In genomic region chr9:137825324-137825991, GRCh38 we compare ENCODE assay signal across 19 cellular contexts. TPM values are rescaled to one million over a fixed set of nuclear protein-coding genes. Genes with fewer than 3 reads are reported as not detected.
DNase-seq lines count a peak whose midpoint lies in the region; ATAC-seq, FAIRE-seq and TF ChIP-seq lines count a peak whose summit lies in the region.
"Had no signal": no experiment of that assay in that cellular context is flagged by ENCODE, and none has a peak within 500 bp of the region (broad histone marks: within the 10 kb centered on the region; RNA-seq: fewer than 3 reads in every experiment).

No MANE protein-coding gene starts in this region.

- H4K20me1 ChIP-seq in SU-DHL-6 (ENCODE audit: low read depth, low read length) (no peaks in the 10 kb centered on the region), osteoblast (ENCODE audit: insufficient read depth, low read length) (peaks cover 33% of the 10 kb centered on the region)

- peak overlapping the region; percentile 11 for H3K4me2 ChIP-seq in SU-DHL-6 (ENCODE audit: low read depth, low read length, poor library complexity, severe bottlenecking)
- H3K4me2 ChIP-seq in osteoblast (ENCODE audit: insufficient read depth, low read length) = no peak overlapping the region

- H3K9me3 ChIP-seq in SU-DHL-6 (ENCODE audit: insufficient read depth, low read length) (no peaks in the 10 kb centered on the region), osteoblast (ENCODE audit: low read depth, low read length) (no peaks in the 10 kb centered on the region)

- no peaks in the 10 kb centered on the region for H3K4me1 ChIP-seq in osteoblast (ENCODE audit: insufficient read depth, low read length)

- H3K4me3 ChIP-seq in SU-DHL-6 (ENCODE audit: insufficient read depth, low read length, poor library complexity, severe bottlenecking) = no peak overlapping the region
- H3K4me3 ChIP-seq in osteoblast (ENCODE audit: insufficient read depth, low read length) = no peak overlapping the region

- H3K27ac ChIP-seq in SU-DHL-6 (ENCODE audit: low read depth, low read length) = no peak overlapping the region
- H3K27ac ChIP-seq in osteoblast (ENCODE audit: low read depth, low read length) = no peak overlapping the region

- H3K9me2 ChIP-seq in SU-DHL-6 (replicated peaks; ENCODE audit: insufficient read depth, low read length) = no peaks in the 10 kb centered on the region

- H3F3A ChIP-seq in SU-DHL-6 (ENCODE audit: insufficient read depth) = peaks cover 10% of the 10 kb centered on the region; the same call in 1 of the 2 replicates

- no peak overlapping the region for H3K27ac Mint-ChIP-seq in nephron progenitor cell
- H3K27ac Mint-ChIP-seq: activated naive CD4-positive, alpha-beta T cell treated with anti-CD3 and anti-CD28 coated beads for 36 hours had no signal

- no peaks in the 10 kb centered on the region for H3K27me3 ChIP-seq in SU-DHL-6 (ENCODE audit: low read length)
- H3K27me3 ChIP-seq in osteoblast (ENCODE audit: insufficient read depth, low read length) = no peaks in the 10 kb centered on the region

- no peak overlapping the region for H2AFZ ChIP-seq in SU-DHL-6 (ENCODE audit: low read depth, low read length, severe bottlenecking)
- H2AFZ ChIP-seq in osteoblast (ENCODE audit: low read length) = no peak overlapping the region

- peaks cover 5% of the 10 kb centered on the region; the same call in 1 of the 2 replicates for H3K36me3 ChIP-seq in SU-DHL-6 (ENCODE audit: low read length)
- peaks cover 7% of the 10 kb centered on the region for H3K36me3 ChIP-seq in osteoblast (ENCODE audit: insufficient read depth, low read length)

- ATAC-seq in GM21737 (IDR thresholded peaks at IDR 0.05; ENCODE audit: unreplicated experiment) (peak; percentile 57), HG03097 (IDR thresholded peaks at IDR 0.05; ENCODE audit: low FRiP score, unreplicated experiment) (no peak)
- ATAC-seq: HCT116 had no signal

- H3K79me2 ChIP-seq in SU-DHL-6 (ENCODE audit: insufficient read depth, low read length) (no peaks in the 10 kb centered on the region), osteoblast (ENCODE audit: insufficient read depth, low read length) (peaks cover 8% of the 10 kb centered on the region)

- H3K4me1 Mint-ChIP-seq in nephron progenitor cell = no peaks in the 10 kb centered on the region

- peaks cover 84% of the 10 kb centered on the region for H3K36me3 Mint-ChIP-seq in nephron progenitor cell (ENCODE audit: low read depth)

- peaks cover 3% of the 10 kb centered on the region for H3K27me3 Mint-ChIP-seq in nephron progenitor cell (ENCODE audit: low read depth, poor library complexity)

- H3K9me3 Mint-ChIP-seq in nephron progenitor cell = peaks cover 52% of the 10 kb centered on the region
- H3K9me3 Mint-ChIP-seq: activated naive CD4-positive, alpha-beta T cell treated with anti-CD3 and anti-CD28 coated beads for 36 hours had no signal

- no peak for TF ChIP-seq POLR2A in GM12892 (IDR thresholded peaks at IDR 0.05; ENCODE audit: low read depth, low read length)

- peak; percentile 27 for FAIRE-seq in GM12892 (lab: Jason Lieb, UNC)

- no peak overlapping the region for H3K4me3 Mint-ChIP-seq in nephron progenitor cell
- H3K4me3 Mint-ChIP-seq: activated naive CD4-positive, alpha-beta T cell treated with anti-CD3 and anti-CD28 coated beads for 36 hours had no signal

- DNase-seq in GM12892 (ENCODE audit: insufficient read length) = no peak
- DNase-seq in osteoblast (ENCODE audit: insufficient read length, low spot score, missing footprints) = peak; percentile 14
- no peak for DNase-seq in nephron progenitor cell
- no peak for DNase-seq in OCI-M2 (lab: John Stamatoyannopoulos, UW; ENCODE audit: unreplicated experiment)
- DNase-seq: activated CD4-positive, alpha-beta T cell treated with anti-CD3 and anti-CD28 coated beads for 4 hours; activated CD8-positive, alpha-beta memory T cell treated with anti-CD3 and anti-CD28 coated beads, Interleukin-2, amount 50 U/mL, for 48 hours; activated naive CD4-positive, alpha-beta T cell treated with anti-CD3 and anti-CD28 coated beads for 36 hours; AML-193; cortex of kidney; erythroblast; NCI-H187; NCI-H446; stimulated activated CD4-positive, alpha-beta T cell treated with anti-CD3 and anti-CD28 coated beads, Interleukin-4, amount 100 ng/mL, for 1 hour; T-helper 9 cell had no signal

- TF ChIP-seq CTCF in SU-DHL-6 (IDR thresholded peaks at IDR 0.05; ENCODE audit: insufficient read depth, low read length, poor library complexity, severe bottlenecking) = no peak
- TF ChIP-seq CTCF in osteoblast (IDR thresholded peaks at IDR 0.05; ENCODE audit: extremely low read depth, low read depth, low read length) = no peak
- TF ChIP-seq CTCF in nephron progenitor cell (IDR thresholded peaks at IDR 0.05) = no peak

- 0 out of 2 replicates have a peak overlapping the region, but pooled peaks have one; percentile 4 for H3K9ac ChIP-seq in SU-DHL-6 (ENCODE audit: low read length)

RNA-seq across cellular contexts. Expression of gene CACNA1B, which starts 52.1 kb away (rescaled TPM):
- polyA plus RNA-seq in GM12892 (2012; ENCODE audit: missing spikeins) = 0.06 TPM
- under 0.01 TPM in 2 replicates for total RNA-seq in osteoblast
- total RNA-seq: lower leg skin had no signal
